Comparison of ENCODE assay signal across 13 cellular contexts in the genomic region with DNA sequence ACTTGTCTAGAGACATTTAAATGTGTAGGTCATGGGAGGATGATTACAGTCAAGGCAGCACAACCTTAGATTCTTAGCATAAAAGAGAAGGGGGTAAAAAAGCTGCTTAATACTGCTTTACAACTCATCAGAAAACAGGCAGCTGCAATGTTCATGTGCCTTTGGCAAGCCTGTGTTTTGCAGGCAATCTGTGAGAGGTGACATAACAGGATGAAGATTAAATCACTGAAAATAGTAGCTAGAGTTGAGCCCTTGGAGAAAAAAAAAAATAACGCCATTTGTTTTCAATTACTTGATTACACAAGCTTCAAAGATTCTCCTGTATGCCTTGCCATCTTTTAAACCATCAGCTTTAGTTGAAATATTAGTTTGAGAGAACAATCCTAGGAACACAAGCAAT.
"Had no signal": no experiment of that assay in that cellular context is flagged by ENCODE, and none has a peak within 500 bp of the region (broad histone marks: within the 10 kb centered on the region; RNA-seq: fewer than 3 reads in every experiment).

No MANE protein-coding gene starts in this region.

- H3K27me3 ChIP-seq: stomach, testis, upper lobe of left lung had no signal

- H3K36me3 ChIP-seq: stomach, upper lobe of left lung had no signal

- H3K9me3 ChIP-seq: testis, upper lobe of left lung had no signal

- H3K4me3 ChIP-seq: stomach, testis, upper lobe of left lung had no signal

- H3K27ac ChIP-seq: stomach, testis, upper lobe of left lung had no signal

- ATAC-seq: activated CD4-positive, CD25-positive, alpha-beta regulatory T cell treated with anti-CD3 and anti-CD28 coated beads, Interleukin-2, amount 50 U/mL, for 24 hours; effector memory CD8-positive, alpha-beta T cell had no signal

- H3K4me1 ChIP-seq: stomach, testis, upper lobe of left lung had no signal

- DNase-seq: activated CD4-positive, alpha-beta T cell treated with anti-CD3 and anti-CD28 coated beads, Interleukin-2, amount 50 U/mL, for 1 hour; activated CD8-positive, alpha-beta memory T cell treated with anti-CD3 and anti-CD28 coated beads for 24 hours; activated naive CD8-positive, alpha-beta T cell treated with anti-CD3 and anti-CD28 coated beads for 36 hours; cerebellar nuclear complex; effector memory CD8-positive, alpha-beta T cell; kidney; stimulated activated CD4-positive, alpha-beta T cell treated with anti-CD3 and anti-CD28 coated beads, Interleukin-12 subunit alpha, Interleukin-12 subunit beta, amount 100 ng/mL, for 4 hours; stimulated activated CD4-positive, alpha-beta T cell treated with anti-CD3 and anti-CD28 coated beads, Interleukin-2, amount 100 ng/mL, for 24 hours; stomach; T-helper 9 cell; testis; upper lobe of left lung had no signal
